In genomic region chr5:146947181-146947941, GRCh38 we compare ENCODE assay signal across 7 cellular contexts.
DNase-seq lines count a peak whose midpoint lies in the region; ATAC-seq, FAIRE-seq and TF ChIP-seq lines count a peak whose summit lies in the region.

No MANE protein-coding gene starts in this region.

- H3K4me1 ChIP-seq in OCI-LY3 (ENCODE audit: low read length) (no peaks in the 10 kb centered on the region), vagina (no peaks in the 10 kb centered on the region)

- no peak overlapping the region for H2AFZ ChIP-seq in OCI-LY3 (ENCODE audit: low read depth, low read length)

- intact Hi-C loops in vagina (cut with DNase I) = no loop called here

- no peak for TF ChIP-seq POLR2A in H54 (IDR thresholded peaks at IDR 0.05; ENCODE audit: low read depth, low read length)
- TF ChIP-seq POLR2A in vagina (IDR thresholded peaks at IDR 0.05) = no peak

- H3K4me2 ChIP-seq in OCI-LY3 (ENCODE audit: low read length) = no peak overlapping the region

- H3K9me3 ChIP-seq in OCI-LY3 (ENCODE audit: insufficient read depth, low read length) (no peaks in the 10 kb centered on the region), vagina (no peaks in the 10 kb centered on the region)

- H3K36me3 ChIP-seq in OCI-LY3 (replicated peaks; ENCODE audit: low read depth, low read length) = no peaks in the 10 kb centered on the region
- H3K36me3 ChIP-seq in vagina = no peaks in the 10 kb centered on the region

- H3K4me3 ChIP-seq in OCI-LY3 (ENCODE audit: low read length) = no peak overlapping the region
- no peak overlapping the region for H3K4me3 ChIP-seq in vagina

- DNase-seq in EL (peak; percentile 29), H54 (ENCODE audit: insufficient read length, low spot score) (peak; percentile 5), foreskin melanocyte (peak; percentile 14), vagina (ENCODE audit: extremely low spot score in 2 of 2) (no peak)

- H3K9ac ChIP-seq in OCI-LY3 (ENCODE audit: low read length) = no peak overlapping the region

- no peak for ATAC-seq in GM19397 (IDR thresholded peaks at IDR 0.05; ENCODE audit: unreplicated experiment)
- no peak for ATAC-seq in HG02571 (IDR thresholded peaks at IDR 0.05; ENCODE audit: unreplicated experiment)

- no peak overlapping the region for H3K27ac ChIP-seq in OCI-LY3 (ENCODE audit: low read length)
- no peak overlapping the region for H3K27ac ChIP-seq in vagina

- no peaks in the 10 kb centered on the region for H3K79me2 ChIP-seq in OCI-LY3 (ENCODE audit: low read length)

- H4K20me1 ChIP-seq in OCI-LY3 (ENCODE audit: insufficient read depth, low read length) = no peaks in the 10 kb centered on the region

- H3K27me3 ChIP-seq in OCI-LY3 (ENCODE audit: low read depth, low read length) = no peaks in the 10 kb centered on the region
- H3K27me3 ChIP-seq in vagina = no peaks in the 10 kb centered on the region

- peak; percentile 80 for FAIRE-seq in H54 (lab: Jason Lieb, UNC)

- TF ChIP-seq CTCF in OCI-LY3 (IDR thresholded peaks at IDR 0.05; ENCODE audit: low read depth, low read length) (peak; percentile 41), vagina (IDR thresholded peaks at IDR 0.05) (no peak)

Comparison
In these comparisons a context has a peak if more than half of its experiments do, and no peak if none do; other contexts are left out.
1. DNase-seq: peak in EL (single experiment), H54 (single experiment) and foreskin melanocyte (single experiment); none in vagina (0 of 2).